2 cellular contexts compared by ENCODE assay signal in genomic region chr16:2898831-2899563, GRCh38.
TF ChIP-seq lines count a peak whose summit lies in the region.

No MANE protein-coding gene starts in this region.

TF ChIP-seq in IMR-90, 13 proteins besides CTCF, POLR2A, EP300 and RAD21:
- TF ChIP-seq MAFK (IDR thresholded peaks at IDR 0.05; ENCODE audit: low read depth, low read length) = no peak
- TF ChIP-seq SMC3 (IDR thresholded peaks at IDR 0.05; ENCODE audit: low read depth, low read length) = no peak
- no peak for TF ChIP-seq BHLHE40 (IDR thresholded peaks at IDR 0.05; ENCODE audit: low read depth, low read length)
- no peak for TF ChIP-seq ELK1 (IDR thresholded peaks at IDR 0.05; ENCODE audit: borderline replicate concordance, low read depth, low read length)
- TF ChIP-seq MXI1 (IDR thresholded peaks at IDR 0.05; ENCODE audit: borderline replicate concordance, low read depth, low read length) = no peak
- no peak for TF ChIP-seq FOS (IDR thresholded peaks at IDR 0.05; ENCODE audit: low read depth, low read length)
- TF ChIP-seq CHD1 (IDR thresholded peaks at IDR 0.05; ENCODE audit: low read depth, low read length) = no peak
- no peak for TF ChIP-seq RFX5 (IDR thresholded peaks at IDR 0.05; ENCODE audit: low read depth, low read length)
- no peak for TF ChIP-seq CEBPB (IDR thresholded peaks at IDR 0.05; ENCODE audit: low read depth, low read length)
- TF ChIP-seq NFE2L2 (IDR thresholded peaks at IDR 0.05; ENCODE audit: low read depth, low read length) = no peak
- no peak for TF ChIP-seq USF2 (IDR thresholded peaks at IDR 0.05; ENCODE audit: low read depth, low read length)
- no peak for TF ChIP-seq MAZ (IDR thresholded peaks at IDR 0.05; ENCODE audit: borderline replicate concordance, low read depth, low read length)
- no peak for TF ChIP-seq RCOR1 (IDR thresholded peaks at IDR 0.05; ENCODE audit: insufficient replicate concordance, low read length)

TF ChIP-seq in GM12878, 131 proteins besides CTCF, POLR2A, EP300 and RAD21:
- TF ChIP-seq ZNF622 (IDR thresholded peaks at IDR 0.05) (no peak), GATAD2B (conservative IDR thresholded peaks at IDR 0.05; ENCODE audit: low read depth) (no peak), MYC (IDR thresholded peaks at IDR 0.05; ENCODE audit: insufficient read depth, insufficient read length, insufficient replicate concordance, low read length, severe bottlenecking) (no peak), DPF2 (IDR thresholded peaks at IDR 0.05) (no peak), PAX8 (IDR thresholded peaks at IDR 0.05) (no peak), SMAD1 (IDR thresholded peaks at IDR 0.05; ENCODE audit: low read depth, partially characterized antibody) (no peak), RELA (IDR thresholded peaks at IDR 0.05; ENCODE audit: borderline replicate concordance, partially characterized antibody) (no peak), ZBTB33 (IDR thresholded peaks at IDR 0.05) (peak; percentile 88), BRCA1 (IDR thresholded peaks at IDR 0.05; ENCODE audit: low read depth, low read length) (no peak), RELB (IDR thresholded peaks at IDR 0.05; ENCODE audit: low read depth) (no peak), ELK1 (IDR thresholded peaks at IDR 0.05; ENCODE audit: low read depth, low read length) (no peak), WRNIP1 (IDR thresholded peaks at IDR 0.05; ENCODE audit: borderline replicate concordance, low read depth, low read length) (no peak), BMI1 (IDR thresholded peaks at IDR 0.05; ENCODE audit: borderline replicate concordance) (peak; percentile 85)
